In the genomic region with DNA sequence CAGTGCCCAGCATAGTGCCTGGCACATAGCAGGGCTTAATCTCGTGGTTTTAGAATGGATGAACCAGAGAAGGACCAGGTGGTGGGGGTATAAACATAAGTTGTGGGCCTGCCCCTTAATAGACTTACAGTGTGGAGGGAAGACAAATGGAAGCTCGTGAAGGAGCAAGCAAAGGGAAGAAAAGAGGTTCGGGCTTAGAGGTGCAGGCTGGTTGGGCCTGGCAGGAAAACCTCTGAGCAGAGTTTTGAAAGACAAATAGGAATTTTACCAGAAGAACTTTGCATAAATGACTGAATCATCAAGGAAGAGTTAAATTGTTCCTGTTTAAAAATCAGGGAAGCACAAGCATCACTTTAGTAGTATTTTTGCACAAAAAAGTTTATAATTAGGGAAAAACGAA, we compare ENCODE assay signal across 24 cellular contexts. TPM values are rescaled to one million over a fixed set of nuclear protein-coding genes. Genes with fewer than 3 reads are reported as not detected.
A peak's percentile ranks its signal among the peaks of the same experiment; 100 is the strongest.
DNase-seq lines count a peak whose midpoint lies in the region; ATAC-seq, FAIRE-seq and TF ChIP-seq lines count a peak whose summit lies in the region.
"Had no signal": no experiment of that assay in that cellular context is flagged by ENCODE, and none has a peak within 500 bp of the region (broad histone marks: within the 10 kb centered on the region; RNA-seq: fewer than 3 reads in every experiment).

No MANE protein-coding gene starts in this region.

- H3K27me3 ChIP-seq in esophagus muscularis mucosa (no peaks in the 10 kb centered on the region), trophoblast cell (ENCODE audit: insufficient read depth, low read length) (no peaks in the 10 kb centered on the region), esophagus squamous epithelium (peaks cover 0 to 19% (median 0%) of the 10 kb centered on the region in 4 donors)

- peak overlapping the region; percentile 18 for H3K18ac ChIP-seq in trophoblast cell (ENCODE audit: low read length)

- H3K27ac ChIP-seq in esophagus muscularis mucosa (replicated peaks in 1 of 4) (peak overlapping the region; percentile 1 to 95 (median 61)), trophoblast cell (ENCODE audit: low read depth, low read length) (peak overlapping the region; percentile 51), esophagus squamous epithelium (no peak overlapping the region)
- H3K27ac ChIP-seq: brain microvascular endothelial cell, VCaP had no signal

- peaks cover 6% of the 10 kb centered on the region for H3K4me1 Mint-ChIP-seq in activated naive CD8-positive, alpha-beta T cell (ENCODE audit: low read depth)
- H3K4me1 Mint-ChIP-seq in activated naive CD8-positive, alpha-beta T cell treated with anti-CD3 and anti-CD28 coated beads for 36 hours: peaks cover 1% of the 10 kb centered on the region
- peaks cover 13% of the 10 kb centered on the region for H3K4me1 Mint-ChIP-seq in endothelial cell (ENCODE audit: unreplicated experiment)

- TF ChIP-seq EP300 in esophagus muscularis mucosa (IDR thresholded peaks at IDR 0.05): no peak

- ATAC-seq in HG03378 (IDR thresholded peaks at IDR 0.05; ENCODE audit: unreplicated experiment): no peak
- ATAC-seq: activated T-cell treated with anti-CD3 and anti-CD28 coated beads, Interleukin-2, amount 50 U/mL, for 4 hours; CD8-positive, alpha-beta T cell; GM23338 had no signal

- H3K27ac Mint-ChIP-seq in activated naive CD8-positive, alpha-beta T cell: peak overlapping the region; percentile 11
- no peak overlapping the region for H3K27ac Mint-ChIP-seq in activated naive CD8-positive, alpha-beta T cell treated with anti-CD3 and anti-CD28 coated beads for 36 hours
- no peak overlapping the region for H3K27ac Mint-ChIP-seq in endothelial cell (ENCODE audit: unreplicated experiment)
- H3K27ac Mint-ChIP-seq: CD8-positive, alpha-beta T cell; GM23338; HFFc6; memory B cell had no signal

- H3K36me3 Mint-ChIP-seq in activated naive CD8-positive, alpha-beta T cell: peaks cover 5% of the 10 kb centered on the region
- H3K36me3 Mint-ChIP-seq in activated naive CD8-positive, alpha-beta T cell treated with anti-CD3 and anti-CD28 coated beads for 36 hours: no peaks in the 10 kb centered on the region
- peaks cover 17% of the 10 kb centered on the region for H3K36me3 Mint-ChIP-seq in endothelial cell (ENCODE audit: low read depth, unreplicated experiment)
- H3K36me3 Mint-ChIP-seq: memory B cell had no signal

- no peak overlapping the region for H3K14ac ChIP-seq in trophoblast cell (ENCODE audit: low read length)

- TF ChIP-seq CTCF in esophagus muscularis mucosa (IDR thresholded peaks at IDR 0.05): no peak
- TF ChIP-seq CTCF in endothelial cell (IDR thresholded peaks at IDR 0.05; ENCODE audit: unreplicated experiment): no peak
- TF ChIP-seq CTCF in esophagus squamous epithelium (IDR thresholded peaks at IDR 0.05): no peak

- no peak overlapping the region for H3K23ac ChIP-seq in trophoblast cell (ENCODE audit: low read length)

- no peak overlapping the region for H4K8ac ChIP-seq in trophoblast cell (ENCODE audit: low read depth, low read length)

- no peak overlapping the region for H2BK5ac ChIP-seq in trophoblast cell (ENCODE audit: low read depth, low read length, poor library complexity)

- no peak for FAIRE-seq in HTR-8/SVneo (lab: Jason Lieb, UNC)
- FAIRE-seq: colon, GM12892 had no signal

- H3K9me3 Mint-ChIP-seq in activated naive CD8-positive, alpha-beta T cell (ENCODE audit: low read depth): no peaks in the 10 kb centered on the region
- no peaks in the 10 kb centered on the region for H3K9me3 Mint-ChIP-seq in activated naive CD8-positive, alpha-beta T cell treated with anti-CD3 and anti-CD28 coated beads for 36 hours
- H3K9me3 Mint-ChIP-seq in endothelial cell (ENCODE audit: unreplicated experiment): no peaks in the 10 kb centered on the region
- H3K9me3 Mint-ChIP-seq: activated T-cell treated with anti-CD3 and anti-CD28 coated beads, Interleukin-2, amount 50 U/mL, for 4 hours; CD8-positive, alpha-beta T cell; GM23338; memory B cell had no signal

- H3K4me2 ChIP-seq in trophoblast cell (ENCODE audit: low read length): peak overlapping the region; percentile 39
- H3K4me2 ChIP-seq: GM23338 had no signal

- H3K4me3 Mint-ChIP-seq in activated naive CD8-positive, alpha-beta T cell: no peak overlapping the region
- no peak overlapping the region for H3K4me3 Mint-ChIP-seq in activated naive CD8-positive, alpha-beta T cell treated with anti-CD3 and anti-CD28 coated beads for 36 hours
- H3K4me3 Mint-ChIP-seq in endothelial cell (ENCODE audit: unreplicated experiment): no peak overlapping the region
- H3K4me3 Mint-ChIP-seq: activated T-cell treated with anti-CD3 and anti-CD28 coated beads, Interleukin-2, amount 50 U/mL, for 4 hours; CD8-positive, alpha-beta T cell; GM23338; HFFc6; memory B cell had no signal

- peak overlapping the region; percentile 9 for H3K9ac ChIP-seq in trophoblast cell (ENCODE audit: low read length)

- DNase-seq in activated naive CD8-positive, alpha-beta T cell treated with anti-CD3 and anti-CD28 coated beads for 36 hours: no peak
- DNase-seq in esophagus muscularis mucosa (ENCODE audit: extremely low spot score) (no peak), trophoblast cell (no peak), HTR-8/SVneo (ENCODE audit: insufficient read length, low spot score) (no peak), endothelial cell (ENCODE audit: low spot score) (no peak), esophagus squamous epithelium (lab: John Stamatoyannopoulos, UW) (no peak)
- DNase-seq: activated CD4-positive, alpha-beta T cell treated with anti-CD3 and anti-CD28 coated beads for 48 hours; activated T-cell treated with anti-CD3 and anti-CD28 coated beads, Interleukin-2, amount 50 U/mL, for 4 hours; brain microvascular endothelial cell; CD8-positive, alpha-beta T cell; effector memory CD4-positive, alpha-beta T cell; erythroblast; foreskin fibroblast; HFFc6; left cardiac atrium; SHP77 had no signal

- H2BK120ac ChIP-seq in trophoblast cell (ENCODE audit: insufficient read depth, low read length, poor library complexity): no peak overlapping the region

- peaks cover 37% of the 10 kb centered on the region for H3K79me2 ChIP-seq in trophoblast cell (ENCODE audit: control insufficient read depth, insufficient read depth, low read length, poor library complexity)

- TF ChIP-seq POLR2A in esophagus muscularis mucosa (IDR thresholded peaks at IDR 0.05; ENCODE audit: low read depth) (no peak), esophagus squamous epithelium (IDR thresholded peaks at IDR 0.05) (no peak)

- H3K36me3 ChIP-seq in esophagus muscularis mucosa (peaks cover 13 to 54% (median 21%) of the 10 kb centered on the region in 4 donors), trophoblast cell (ENCODE audit: control insufficient read depth in 1 of 2, insufficient read depth in 2 of 2, low read length in 2 of 2) (peaks cover 32 to 48% of the 10 kb centered on the region in 2 experiments), esophagus squamous epithelium (peaks cover 0 to 17% (median 0%) of the 10 kb centered on the region in 3 donors)
- H3K36me3 ChIP-seq: brain microvascular endothelial cell had no signal

- intact Hi-C loops in esophagus muscularis mucosa (cut with DNase I): loop anchor here (5.0 to 10.0 kb wide), 5 partner anchors 57 to 515 kb away; no protein-coding TSS in a partner anchor
- intact Hi-C loops in esophagus squamous epithelium (cut with DNase I): loop anchor here (5.0 to 10.0 kb wide), 2 partner anchors 415 to 487 kb away; no protein-coding TSS in a partner anchor

- H3K4me1 ChIP-seq in esophagus muscularis mucosa (peaks cover 11 to 54% (median 47%) of the 10 kb centered on the region in 4 donors), trophoblast cell (ENCODE audit: control insufficient read depth in 1 of 2, insufficient read depth in 2 of 2, low read length in 2 of 2) (peaks cover 13 to 16% of the 10 kb centered on the region in 2 experiments), esophagus squamous epithelium (peaks cover 0 to 43% (median 8%) of the 10 kb centered on the region in 3 donors)

- no peak overlapping the region for H2BK12ac ChIP-seq in trophoblast cell (ENCODE audit: low read length)

- H3K4me3 ChIP-seq in esophagus muscularis mucosa (no peak overlapping the region), trophoblast cell (ENCODE audit: low read depth, low read length) (no peak overlapping the region), esophagus squamous epithelium (no peak overlapping the region)
- H3K4me3 ChIP-seq: GM23338, skin epidermis had no signal

- H3K79me1 ChIP-seq in trophoblast cell (ENCODE audit: low read length): peaks cover 34% of the 10 kb centered on the region

- no peak overlapping the region for H2AK5ac ChIP-seq in trophoblast cell (ENCODE audit: low read length)

- H2AFZ ChIP-seq in trophoblast cell (ENCODE audit: insufficient read depth, low read length, poor library complexity): no peak overlapping the region
- H2AFZ ChIP-seq: GM23338 had no signal

- H3K9me3 ChIP-seq in esophagus muscularis mucosa (no peaks in the 10 kb centered on the region), trophoblast cell (ENCODE audit: insufficient read depth, low read depth, low read length) (peaks cover 2% of the 10 kb centered on the region), esophagus squamous epithelium (no peaks in the 10 kb centered on the region)

- H4K12ac ChIP-seq in trophoblast cell (ENCODE audit: low read depth, low read length): no peak overlapping the region

- WGBS in esophagus muscularis mucosa: 84% methylated on average over 4 of the region's 4 CpGs
- no CpG with 5 or more reads among the region's 4 CpGs for WGBS in trophoblast cell (ENCODE audit: extremely low coverage, insufficient coverage, insufficient read length)
- WGBS in esophagus squamous epithelium, 2 donors: 70 to 79% methylated on average over 3 to 4 of the region's 4 CpGs

- no peak overlapping the region for H4K91ac ChIP-seq in trophoblast cell (ENCODE audit: low read depth, low read length)

- H3K4ac ChIP-seq in trophoblast cell (ENCODE audit: low read depth, low read length): peak overlapping the region; percentile 57

- H3K27me3 Mint-ChIP-seq in activated naive CD8-positive, alpha-beta T cell: no peaks in the 10 kb centered on the region
- peaks cover 4% of the 10 kb centered on the region for H3K27me3 Mint-ChIP-seq in activated naive CD8-positive, alpha-beta T cell treated with anti-CD3 and anti-CD28 coated beads for 36 hours
- H3K27me3 Mint-ChIP-seq in endothelial cell (ENCODE audit: unreplicated experiment): peaks cover 4% of the 10 kb centered on the region

RNA-seq across cellular contexts. Expression of a gene that starts 4.5 kb away (rescaled TPM):
- total RNA-seq in activated naive CD8-positive, alpha-beta T cell treated with anti-CD3 and anti-CD28 coated beads for 36 hours: 1 to 10 TPM; 1.0 to 1.3 TPM
- total RNA-seq in esophagus muscularis mucosa (10 to 100 TPM; 24.1 to 36.0 (median 26.0) TPM), endothelial cell (ENCODE audit: unreplicated experiment) (10.2 TPM), esophagus squamous epithelium (1 to 10 TPM in 2 of 4 donors, under 1 TPM in 2; 0.27 to 9.2 (median 2.5) TPM)
- 150 and 156 TPM in 2 replicates for polyA plus RNA-seq in trophoblast cell (2013)

Comparison
In these comparisons a context has a peak if more than half of its experiments do, and no peak if none do; other contexts are left out.
1. H3K27ac ChIP-seq: peak in esophagus muscularis mucosa (4 of 4) and trophoblast cell (single experiment); none in esophagus squamous epithelium (0 of 4).